8 cellular contexts compared by ENCODE assay signal in the genomic region with DNA sequence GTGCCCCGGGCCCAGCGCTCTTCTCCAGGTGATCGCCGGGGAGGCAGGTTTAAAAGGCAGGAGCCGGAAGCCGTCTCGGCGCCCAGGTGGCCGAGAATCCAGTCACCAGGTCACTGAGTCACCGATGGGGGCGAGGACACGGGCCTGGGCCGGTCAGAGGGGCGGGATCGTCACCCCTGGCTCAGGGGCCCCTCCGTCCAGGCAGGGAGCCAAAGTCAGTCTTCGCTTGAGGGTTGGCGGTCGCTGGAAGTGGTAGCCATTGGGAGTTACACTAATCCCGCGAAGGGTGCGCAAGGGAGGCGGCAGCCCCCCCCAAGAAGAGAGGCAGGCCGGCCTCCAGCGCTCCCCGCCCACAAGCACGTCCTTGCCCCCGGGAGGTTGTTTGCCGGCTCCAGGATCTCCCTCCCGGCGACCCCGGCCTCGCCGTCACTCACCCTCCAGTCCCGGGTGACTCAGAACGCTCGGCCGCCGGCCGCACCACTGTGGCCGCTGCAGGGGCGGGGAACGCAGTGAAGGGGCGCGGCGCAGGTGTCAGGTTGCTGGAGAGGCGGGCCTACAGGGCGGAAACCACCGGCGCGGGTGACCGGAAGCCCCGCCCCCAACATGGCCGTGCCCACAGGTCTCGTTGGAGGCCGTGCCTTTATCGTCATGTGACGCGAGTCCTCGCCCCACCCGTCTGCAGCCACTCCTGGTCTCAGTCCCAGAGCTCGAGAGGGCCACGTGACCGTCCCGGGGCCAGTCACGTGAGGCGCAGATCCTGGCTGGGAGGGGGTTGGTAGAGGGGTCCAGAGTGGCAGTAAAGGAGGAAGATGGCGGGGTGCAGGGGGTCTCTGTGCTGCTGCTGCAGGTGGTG. TPM values are rescaled to one million over a fixed set of nuclear protein-coding genes. Genes with fewer than 3 reads are reported as not detected.
DNase-seq lines count a peak whose midpoint lies in the region; ATAC-seq and TF ChIP-seq lines count a peak whose summit lies in the region.

A gene with protein sequence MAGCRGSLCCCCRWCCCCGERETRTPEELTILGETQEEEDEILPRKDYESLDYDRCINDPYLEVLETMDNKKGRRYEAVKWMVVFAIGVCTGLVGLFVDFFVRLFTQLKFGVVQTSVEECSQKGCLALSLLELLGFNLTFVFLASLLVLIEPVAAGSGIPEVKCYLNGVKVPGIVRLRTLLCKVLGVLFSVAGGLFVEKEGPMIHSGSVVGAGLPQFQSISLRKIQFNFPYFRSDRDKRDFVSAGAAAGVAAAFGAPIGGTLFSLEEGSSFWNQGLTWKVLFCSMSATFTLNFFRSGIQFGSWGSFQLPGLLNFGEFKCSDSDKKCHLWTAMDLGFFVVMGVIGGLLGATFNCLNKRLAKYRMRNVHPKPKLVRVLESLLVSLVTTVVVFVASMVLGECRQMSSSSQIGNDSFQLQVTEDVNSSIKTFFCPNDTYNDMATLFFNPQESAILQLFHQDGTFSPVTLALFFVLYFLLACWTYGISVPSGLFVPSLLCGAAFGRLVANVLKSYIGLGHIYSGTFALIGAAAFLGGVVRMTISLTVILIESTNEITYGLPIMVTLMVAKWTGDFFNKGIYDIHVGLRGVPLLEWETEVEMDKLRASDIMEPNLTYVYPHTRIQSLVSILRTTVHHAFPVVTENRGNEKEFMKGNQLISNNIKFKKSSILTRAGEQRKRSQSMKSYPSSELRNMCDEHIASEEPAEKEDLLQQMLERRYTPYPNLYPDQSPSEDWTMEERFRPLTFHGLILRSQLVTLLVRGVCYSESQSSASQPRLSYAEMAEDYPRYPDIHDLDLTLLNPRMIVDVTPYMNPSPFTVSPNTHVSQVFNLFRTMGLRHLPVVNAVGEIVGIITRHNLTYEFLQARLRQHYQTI (plus strand): TSS at position 738 of the 853 bp plus-strand sequence. CDS start 72 bp downstream, at position 810.
A gene (minus strand): TSS at position 511 of the 853 bp plus-strand sequence. CDS start 2,848 bp downstream, outside the sequence.

- peaks cover 14 to 82% (median 55%) of the 10 kb centered on the region in 12 donors for H3K4me1 ChIP-seq in heart left ventricle
- peaks cover 65 to 83% (median 69%) of the 10 kb centered on the region in 4 donors for H3K4me1 ChIP-seq in upper lobe of left lung

- DNase-seq in NCI-H1436 (lab: John Stamatoyannopoulos, UW) (peak; percentile 99), T follicular helper cell (ENCODE audit: low read depth) (peak; percentile 97), heart left ventricle (peak; percentile 100), posterior cingulate gyrus (peak; percentile 98 to 100 (median 99)), upper lobe of left lung (peak; percentile 99 to 100)

- TF ChIP-seq EP300 in upper lobe of left lung (IDR thresholded peaks at IDR 0.05), result peak in 2 of 4 donors; percentile 78 to 98

- TF ChIP-seq CTCF in GM12875 (IDR thresholded peaks at IDR 0.05; ENCODE audit: borderline replicate concordance, insufficient read depth, low read depth, low read length), result no peak
- TF ChIP-seq CTCF in heart left ventricle (IDR thresholded peaks at IDR 0.05), result no peak
- peak in 1 of 6 experiments; percentile 15 for TF ChIP-seq CTCF in upper lobe of left lung (IDR thresholded peaks at IDR 0.05)

- H3K27me3 ChIP-seq in heart left ventricle, result no peaks in the 10 kb centered on the region
- H3K27me3 ChIP-seq in upper lobe of left lung, result no peaks in the 10 kb centered on the region

- 0 to 1% (median 0%) methylated on average over 63 to 68 of the region's 68 CpGs for WGBS in adipose tissue, 3 donors
- WGBS in heart left ventricle, 4 donors, result 0 to 1% (median 1%) methylated on average over 26 to 68 of the region's 68 CpGs
- 1 to 4% methylated on average over 14 to 19 of the region's 68 CpGs for WGBS in upper lobe of left lung, 2 donors

- intact Hi-C loops in heart left ventricle (cut with DNase I) (loop anchor here in 6 of 10 donors (2.0 to 10.0 kb wide), 4 partner anchors 15 to 531 kb away; a partner anchor contains a TSS), posterior cingulate gyrus (cut with DNase I) (loop anchor here (2.0 to 10.0 kb wide), 2 partner anchors 75 to 151 kb away; a partner anchor contains a TSS)

- H3K4me3 ChIP-seq in GM12875 (ENCODE audit: low read depth, low read length), result peak within 1 kb of the TSS; percentile 93
- H3K4me3 ChIP-seq in heart left ventricle, result peak within 1 kb of the TSS; percentile 63 to 98 (median 82)
- peak within 1 kb of the TSS; percentile 69 to 86 (median 73) for H3K4me3 ChIP-seq in upper lobe of left lung

- H3K36me3 ChIP-seq in heart left ventricle (peaks cover 0 to 48% (median 38%) of the 10 kb centered on the region in 9 donors), upper lobe of left lung (peaks cover 3 to 38% (median 12%) of the 10 kb centered on the region in 4 donors)

- TF ChIP-seq POLR2A in heart left ventricle (IDR thresholded peaks at IDR 0.05), result peak; percentile 95 to 99
- peak in 3 of 4 donors; percentile 79 to 98 (median 90) for TF ChIP-seq POLR2A in upper lobe of left lung (IDR thresholded peaks at IDR 0.05)

- H3K27ac ChIP-seq in adipose tissue (ENCODE audit: low read depth, low read length) (peak within 1 kb of the TSS; percentile 92), heart left ventricle (peak within 1 kb of the TSS; percentile 97 to 100 (median 99)), upper lobe of left lung (peak within 1 kb of the TSS; percentile 91 to 99 (median 97))

- ATAC-seq in HG02798 (IDR thresholded peaks at IDR 0.05; ENCODE audit: poor library complexity, unreplicated experiment), result peak; percentile 89
- ATAC-seq in heart left ventricle, result peak; percentile 85 to 90 (median 88)
- ATAC-seq in upper lobe of left lung (ENCODE audit: low FRiP score in 2 of 2), result peak; percentile 95 to 97

- no peaks in the 10 kb centered on the region for H3K9me3 ChIP-seq in heart left ventricle
- no peaks in the 10 kb centered on the region for H3K9me3 ChIP-seq in upper lobe of left lung

RNA-seq across cellular contexts. Expression of the first gene that starts in this region (rescaled TPM):
- polyA plus RNA-seq in adipose tissue (10 to 100 TPM in 1 of 3 donors, 1 to 10 TPM in 2; 5.4 to 12.6 (median 6.3) TPM), heart left ventricle (10 to 100 TPM; 10.2 to 17.2 TPM)
- total RNA-seq in heart left ventricle (10 to 100 TPM; 11.6 to 21.5 (median 17.2) TPM), upper lobe of left lung (10 to 100 TPM; 21.6 to 96.4 (median 33.0) TPM)

RNA-seq across cellular contexts. Expression of the second gene that starts in this region (rescaled TPM):
- 10 to 100 TPM in 2 of 3 donors, 1 to 10 TPM in 1; 8.2 to 16.1 (median 14.0) TPM for polyA plus RNA-seq in adipose tissue
- 10 to 100 TPM; 26.9 to 61.2 (median 38.1) TPM for total RNA-seq in heart left ventricle
- polyA plus RNA-seq in heart left ventricle, result 10 to 100 TPM; 21.9 to 45.9 TPM
- total RNA-seq in upper lobe of left lung, result 100 to 1,000 TPM in 2 of 6 donors, 10 to 100 TPM in 4; 51.5 to 163 (median 58.2) TPM

Comparison
In these comparisons a context has a peak if more than half of its experiments do, and no peak if none do; other contexts are left out.
1. Peak in every context shown above with its lines: DNase-seq, ATAC-seq, H3K4me3 ChIP-seq and H3K27ac ChIP-seq.